In genomic region chr1:218351617-218352438, GRCh38 we compare ENCODE assay signal across 8 cellular contexts. TPM values are rescaled to one million over a fixed set of nuclear protein-coding genes. Genes with fewer than 3 reads are reported as not detected.
DNase-seq lines count a peak whose midpoint lies in the region; ATAC-seq and TF ChIP-seq lines count a peak whose summit lies in the region.

No MANE protein-coding gene starts in this region.

- H3K36me3 Mint-ChIP-seq in chondrocyte (ENCODE audit: low read depth) (peaks cover 11% of the 10 kb centered on the region), naive B cell (no peaks in the 10 kb centered on the region)

- H3K27ac Mint-ChIP-seq in chondrocyte (ENCODE audit: unreplicated experiment) (no peak overlapping the region), naive B cell (peak overlapping the region; percentile 85 to 97 (median 90))

- H3K4me3 Mint-ChIP-seq in chondrocyte (ENCODE audit: unreplicated experiment) (no peak overlapping the region), naive B cell (peak overlapping the region; percentile 79 to 90 (median 86))

- H3K4me1 Mint-ChIP-seq in chondrocyte (ENCODE audit: low read depth) (peaks cover 76% of the 10 kb centered on the region), naive B cell (peaks cover 29 to 57% (median 44%) of the 10 kb centered on the region in 3 donors)

- H3K9me3 Mint-ChIP-seq in chondrocyte (ENCODE audit: low read depth) (no peaks in the 10 kb centered on the region), naive B cell (no peaks in the 10 kb centered on the region)

- peak; percentile 80 for TF ChIP-seq CTCF in chondrocyte (IDR thresholded peaks at IDR 0.05)

- peak; percentile 46 for ATAC-seq in HG03025 (IDR thresholded peaks at IDR 0.05; ENCODE audit: low FRiP score, unreplicated experiment)
- peak; percentile 67 to 72 for ATAC-seq in naive B cell (ENCODE audit: low read depth in 2 of 2)
- no peak for ATAC-seq in left colon

- H3K27me3 Mint-ChIP-seq in chondrocyte (ENCODE audit: low read depth): no peaks in the 10 kb centered on the region
- no peaks in the 10 kb centered on the region for H3K27me3 Mint-ChIP-seq in naive B cell

- peak; percentile 66 for DNase-seq in activated effector memory CD4-positive, alpha-beta T cell treated with anti-CD3 and anti-CD28 coated beads, Interleukin-2, amount 50 U/mL, for 16 hours
- no peak for DNase-seq in activated effector memory CD4-positive, alpha-beta T cell treated with Interleukin-2 at 50 U/mL for 16 hours
- peak; percentile 62 for DNase-seq in RPMI7951 (ENCODE audit: low read depth)
- no peak for DNase-seq in chondrocyte (ENCODE audit: low spot score)
- DNase-seq in naive B cell: no peak
- DNase-seq in left colon: no peak
- no peak for DNase-seq in epidermal melanocyte (ENCODE audit: insufficient read length, low spot score)

- intact Hi-C loops in left colon (cut with DNase I, micrococcal nuclease): loop anchor here in 1 of 2 donors (10.0 kb wide), 1 partner anchor 823 kb away; the partner anchor contains the start of gene LYPLAL1

RNA-seq across cellular contexts. Expression of gene TGFB2, which starts 6.7 kb away (rescaled TPM):
- total RNA-seq in RPMI7951 (2014; rRNA removed; shearing (Covaris generic)): 11.3 and 18.7 TPM in 2 replicates
- total RNA-seq in chondrocyte (140 to 237 TPM (median 226 TPM) in 3 replicates), left colon (1 to 10 TPM in 1 of 2 donors, under 1 TPM in 1; 0.49 to 2.5 TPM)
- 1 to 10 TPM in 1 of 6 donors, under 1 TPM in 4, not detected in 1; 0.23 to 1.1 (median 0.43) TPM for polyA plus RNA-seq in naive B cell (ENCODE audit: low read depth in 6 of 6)

Comparison
In these comparisons a context has a peak if more than half of its experiments do, and no peak if none do; other contexts are left out.
1. DNase-seq: peak in activated effector memory CD4-positive, alpha-beta T cell treated with anti-CD3 and anti-CD28 coated beads, Interleukin-2, amount 50 U/mL, for 16 hours (single experiment) and RPMI7951 (single experiment); none in activated effector memory CD4-positive, alpha-beta T cell treated with Interleukin-2 at 50 U/mL for 16 hours (single experiment), chondrocyte (single experiment), naive B cell (single experiment), left colon (0 of 2) and epidermal melanocyte (single experiment).